ENCODE assay signal across 8 cellular contexts in genomic region chr4:15003441-15003890, GRCh38. TPM values are rescaled to one million over a fixed set of nuclear protein-coding genes. Genes with fewer than 3 reads are reported as not detected.
DNase-seq lines count a peak whose midpoint lies in the region; ATAC-seq and TF ChIP-seq lines count a peak whose summit lies in the region.

No MANE protein-coding gene starts in this region.

- TF ChIP-seq CTCF in chondrocyte (IDR thresholded peaks at IDR 0.05) (no peak), right lobe of liver (IDR thresholded peaks at IDR 0.05) (no peak)

- no peak for TF ChIP-seq POLR2A in right lobe of liver (IDR thresholded peaks at IDR 0.05)

- WGBS in right lobe of liver (ENCODE audit: insufficient coverage, low coverage, low lambda C conversion rate, missing lambda C conversion rate), result no CpG with 5 or more reads among the region's 58 CpGs

- peak overlapping the region; percentile 22 for H3K27ac Mint-ChIP-seq in chondrocyte (ENCODE audit: unreplicated experiment)

- peaks cover 0 to 20% (median 3%) of the 10 kb centered on the region in 4 donors for H3K4me1 ChIP-seq in right lobe of liver

- peaks cover 32% of the 10 kb centered on the region for H3K4me1 Mint-ChIP-seq in chondrocyte (ENCODE audit: low read depth)

- peak overlapping the region; percentile 100 for H3K27ac ChIP-seq in right lobe of liver

- no peaks in the 10 kb centered on the region for H3K27me3 ChIP-seq in right lobe of liver

- ATAC-seq in HG03159 (IDR thresholded peaks at IDR 0.05; ENCODE audit: unreplicated experiment) (peak; percentile 17), right lobe of liver (no peak)

- peak overlapping the region; percentile 80 to 87 (median 86) for H3K4me3 ChIP-seq in right lobe of liver

- H3K27me3 Mint-ChIP-seq in chondrocyte (ENCODE audit: low read depth), result no peaks in the 10 kb centered on the region

- no peaks in the 10 kb centered on the region for H3K9me3 ChIP-seq in right lobe of liver

- DNase-seq in SIG-M5 treated with dmso at 0.1 percent for 504 hours (lab: John Stamatoyannopoulos, UW; ENCODE audit: unreplicated experiment) (peak; percentile 19), SIG-M5 (lab: John Stamatoyannopoulos, UW) (no peak), UCSD-AML1 (lab: John Stamatoyannopoulos, UW; ENCODE audit: unreplicated experiment) (peak; percentile 67), chondrocyte (ENCODE audit: low spot score) (peak; percentile 93), right lobe of liver (peak; percentile 62 to 77 (median 69)), KG1 (lab: John Stamatoyannopoulos, UW) (no peak)
- peak; percentile 24 to 54 (median 26) for DNase-seq in stimulated activated CD4-positive, alpha-beta T cell treated with anti-CD3 and anti-CD28 coated beads, TNF-alpha, amount 100 ng/mL, for 4 hours (ENCODE audit: low read depth in 3 of 3)

- no peaks in the 10 kb centered on the region for H3K9me3 Mint-ChIP-seq in chondrocyte (ENCODE audit: low read depth)

- intact Hi-C loops in right lobe of liver (cut with DNase I), result no loop called here

- H3K36me3 ChIP-seq in right lobe of liver, result peaks cover 0 to 13% (median 6%) of the 10 kb centered on the region in 4 donors

- H3K36me3 Mint-ChIP-seq in chondrocyte (ENCODE audit: low read depth), result peaks cover 5% of the 10 kb centered on the region

- peak overlapping the region; percentile 84 for H3K4me3 Mint-ChIP-seq in chondrocyte (ENCODE audit: unreplicated experiment)

RNA-seq across cellular contexts. Expression of gene CPEB2, which starts 1.2 kb away (rescaled TPM):
- total RNA-seq in chondrocyte (35.4 to 47.0 TPM (median 38.7 TPM) in 3 replicates), right lobe of liver (10 to 100 TPM in 4 of 6 experiments, 1 to 10 TPM in 2; 9.1 to 16.3 (median 12.9) TPM)

Comparison
In these comparisons a context has a peak if more than half of its experiments do, and no peak if none do; other contexts are left out.
1. DNase-seq: peak in SIG-M5 treated with dmso at 0.1 percent for 504 hours (single experiment), UCSD-AML1 (single experiment), chondrocyte (single experiment), right lobe of liver (3 of 3) and stimulated activated CD4-positive, alpha-beta T cell treated with anti-CD3 and anti-CD28 coated beads, TNF-alpha, amount 100 ng/mL, for 4 hours (3 of 3); none in SIG-M5 (single experiment) and KG1 (single experiment).